In genomic region chr11:99176430-99176829, GRCh38 we compare ENCODE assay signal across 25 cellular contexts.
"Had no signal": no experiment of that assay in that cellular context is flagged by ENCODE, and none has a peak within 500 bp of the region (broad histone marks: within the 10 kb centered on the region; RNA-seq: fewer than 3 reads in every experiment).

No MANE protein-coding gene starts in this region.

- H3K36me3 Mint-ChIP-seq: activated naive CD8-positive, alpha-beta T cell treated with anti-CD3 and anti-CD28 coated beads for 36 hours; neural progenitor cell had no signal

- H3K9me3 Mint-ChIP-seq: neural progenitor cell had no signal

- H3K4me3 Mint-ChIP-seq: activated naive CD4-positive, alpha-beta T cell treated with anti-CD3 and anti-CD28 coated beads for 36 hours; activated naive CD8-positive, alpha-beta T cell treated with anti-CD3 and anti-CD28 coated beads for 36 hours; effector memory CD8-positive, alpha-beta T cell; natural killer cell; neural progenitor cell had no signal

- DNase-seq: activated CD4-positive, alpha-beta T cell treated with anti-CD3 and anti-CD28 coated beads for 4 hours; activated CD4-positive, alpha-beta T cell treated with anti-CD3 and anti-CD28 coated beads, Interleukin-2, amount 50 U/mL, for 48 hours; activated CD8-positive, alpha-beta memory T cell treated with anti-CD3 and anti-CD28 coated beads for 24 hours; activated effector memory CD4-positive, alpha-beta T cell treated with anti-CD3 and anti-CD28 coated beads, Interleukin-2, amount 50 U/mL, for 16 hours; activated naive CD4-positive, alpha-beta T cell treated with anti-CD3 and anti-CD28 coated beads for 36 hours; activated naive CD8-positive, alpha-beta T cell treated with anti-CD3 and anti-CD28 coated beads for 36 hours; adrenal gland; caudate nucleus; cortex of kidney; effector memory CD8-positive, alpha-beta T cell; erythroblast; gastrocnemius medialis; glutamatergic neuron; islet precursor cell; left ventricle myocardium inferior; mesendoderm; natural killer cell; occipital lobe; right cardiac atrium; spleen; stimulated activated naive CD4-positive, alpha-beta T cell treated with Interleukin-2 at 50 U/mL for 16 hours had no signal

- H3K4me1 ChIP-seq: adrenal gland, gastrocnemius medialis, left ventricle myocardium inferior, neural progenitor cell, parathyroid adenoma, spleen, tibial nerve had no signal

- H3K36me3 ChIP-seq: adrenal gland, gastrocnemius medialis, left ventricle myocardium inferior, neural progenitor cell, spleen, tibial nerve had no signal

- H3K4me2 ChIP-seq: neural progenitor cell had no signal

- H2AFZ ChIP-seq: neural progenitor cell, parathyroid adenoma had no signal

- H3K4me1 Mint-ChIP-seq: activated naive CD8-positive, alpha-beta T cell treated with anti-CD3 and anti-CD28 coated beads for 36 hours; natural killer cell had no signal

- H3K27ac ChIP-seq: adrenal gland, gastrocnemius medialis, left ventricle myocardium inferior, neural progenitor cell, parathyroid adenoma, spleen, tibial nerve had no signal

- H3K27ac Mint-ChIP-seq: activated naive CD4-positive, alpha-beta T cell treated with anti-CD3 and anti-CD28 coated beads for 36 hours; activated naive CD8-positive, alpha-beta T cell treated with anti-CD3 and anti-CD28 coated beads for 36 hours; effector memory CD8-positive, alpha-beta T cell; natural killer cell; neural progenitor cell had no signal

- H3K9me3 ChIP-seq: gastrocnemius medialis, left ventricle myocardium inferior, tibial nerve had no signal

- H3K79me2 ChIP-seq: parathyroid adenoma had no signal

- ATAC-seq: effector memory CD8-positive, alpha-beta T cell; gastrocnemius medialis; natural killer cell; right cardiac atrium had no signal

- H3K27me3 ChIP-seq: adrenal gland, gastrocnemius medialis, neural progenitor cell, spleen, tibial nerve had no signal

- H3K4me3 ChIP-seq: adrenal gland, gastrocnemius medialis, left ventricle myocardium inferior, lung, neural progenitor cell, spleen, tibial nerve had no signal

- H3K27me3 Mint-ChIP-seq: activated naive CD8-positive, alpha-beta T cell treated with anti-CD3 and anti-CD28 coated beads for 36 hours; effector memory CD8-positive, alpha-beta T cell had no signal

- H3K9ac ChIP-seq: neural progenitor cell, parathyroid adenoma had no signal
